Comparison of ENCODE assay signal across 25 cellular contexts in genomic region chr12:43307126-43307525, GRCh38.
"Had no signal": no experiment of that assay in that cellular context is flagged by ENCODE, and none has a peak within 500 bp of the region (broad histone marks: within the 10 kb centered on the region; RNA-seq: fewer than 3 reads in every experiment).

No MANE protein-coding gene starts in this region.

- H3K9me3 ChIP-seq: colonic mucosa, esophagus muscularis mucosa, gastroesophageal sphincter, heart left ventricle, left lung, pancreas, stomach, thyroid gland, vagina had no signal

- H3K4me3 ChIP-seq: colonic mucosa, esophagus muscularis mucosa, gastroesophageal sphincter, heart left ventricle, hepatocyte, left lung, neural progenitor cell, pancreas, stomach, thyroid gland, vagina had no signal

- H3K27me3 ChIP-seq: colonic mucosa, esophagus muscularis mucosa, foreskin keratinocyte, gastroesophageal sphincter, heart left ventricle, hepatocyte, left lung, neural progenitor cell, pancreas, stomach, thyroid gland, vagina had no signal

- FAIRE-seq: pancreas had no signal

- H3K27me3 Mint-ChIP-seq: dendritic cell treated with granulocyte-macrophage colony-stimulating factor and Interleukin-4, amounts not matched to agents 40 ng/mL and 50 ng/mL, for 4 days; naive thymus-derived CD4-positive, alpha-beta T cell had no signal

- H3K4me2 ChIP-seq: hepatocyte, neural progenitor cell had no signal

- H3K27ac ChIP-seq: colonic mucosa, esophagus muscularis mucosa, gastroesophageal sphincter, heart left ventricle, hepatocyte, left lung, neural progenitor cell, pancreas, stomach, thyroid gland, vagina had no signal

- H3K9me3 Mint-ChIP-seq: endodermal cell, neural progenitor cell had no signal

- H3K79me2 ChIP-seq: hepatocyte had no signal

- H3K36me3 ChIP-seq: colonic mucosa, esophagus muscularis mucosa, gastroesophageal sphincter, heart left ventricle, left lung, neural progenitor cell, pancreas, stomach, thyroid gland, vagina had no signal

- H3K4me1 ChIP-seq: colonic mucosa, esophagus muscularis mucosa, gastroesophageal sphincter, heart left ventricle, left lung, neural progenitor cell, pancreas, stomach, thyroid gland, vagina had no signal

- H3K4me3 Mint-ChIP-seq: dendritic cell treated with granulocyte-macrophage colony-stimulating factor and Interleukin-4, amounts not matched to agents 40 ng/mL and 50 ng/mL, for 4 days; endodermal cell; naive thymus-derived CD4-positive, alpha-beta T cell; nephron; neural progenitor cell; stimulated activated effector memory CD8-positive, alpha-beta T cell treated with anti-CD3 and anti-CD28 coated beads, Interleukin-12 subunit alpha, Interleukin-12 subunit beta, amount 100 ng/mL, for 72 hours had no signal

- H2AFZ ChIP-seq: hepatocyte, neural progenitor cell had no signal

- H3K27ac Mint-ChIP-seq: dendritic cell treated with granulocyte-macrophage colony-stimulating factor and Interleukin-4, amounts not matched to agents 40 ng/mL and 50 ng/mL, for 4 days; endodermal cell; naive thymus-derived CD4-positive, alpha-beta T cell; neural progenitor cell; stimulated activated effector memory CD8-positive, alpha-beta T cell treated with anti-CD3 and anti-CD28 coated beads, Interleukin-12 subunit alpha, Interleukin-12 subunit beta, amount 100 ng/mL, for 72 hours had no signal

- H3K4me1 Mint-ChIP-seq: endodermal cell; naive thymus-derived CD4-positive, alpha-beta T cell; neural progenitor cell; stimulated activated effector memory CD8-positive, alpha-beta T cell treated with anti-CD3 and anti-CD28 coated beads, Interleukin-12 subunit alpha, Interleukin-12 subunit beta, amount 100 ng/mL, for 72 hours had no signal

- H3K9ac ChIP-seq: neural progenitor cell had no signal

- H3K36me3 Mint-ChIP-seq: naive thymus-derived CD4-positive, alpha-beta T cell; neural progenitor cell; stimulated activated effector memory CD8-positive, alpha-beta T cell treated with anti-CD3 and anti-CD28 coated beads, Interleukin-12 subunit alpha, Interleukin-12 subunit beta, amount 100 ng/mL, for 72 hours had no signal

- DNase-seq: colonic mucosa; effector CD8-positive, alpha-beta T cell; endodermal cell; foreskin keratinocyte; heart left ventricle; left cardiac atrium; left lung; mesendoderm; midbrain; naive thymus-derived CD4-positive, alpha-beta T cell; pancreas; stimulated activated CD4-positive, alpha-beta T cell treated with anti-CD3 and anti-CD28 coated beads, Interleukin-2, amount 100 ng/mL, for 24 hours; stimulated activated CD4-positive, alpha-beta T cell treated with anti-CD3 and anti-CD28 coated beads, Interleukin-4, amount 100 ng/mL, for 24 hours; stimulated activated naive CD4-positive, alpha-beta T cell treated with Interleukin-2 at 50 U/mL for 16 hours; stomach; thyroid gland; trophoblast cell had no signal
